In genomic region chr4:73259552-73260140, GRCh38 we compare ENCODE assay signal across 8 cellular contexts. TPM values are rescaled to one million over a fixed set of nuclear protein-coding genes. Genes with fewer than 3 reads are reported as not detected.
DNase-seq lines count a peak whose midpoint lies in the region; ATAC-seq and TF ChIP-seq lines count a peak whose summit lies in the region.

No MANE protein-coding gene starts in this region.

- TF ChIP-seq CTCF in IMR-90 (conservative IDR thresholded peaks at IDR 0.05; ENCODE audit: low read depth, low read length) (no peak), smooth muscle cell (IDR thresholded peaks at IDR 0.05; ENCODE audit: borderline replicate concordance, insufficient read depth, poor library complexity, severe bottlenecking) (no peak)

- H2BK15ac ChIP-seq in IMR-90 (ENCODE audit: low read depth, low read length), result peak overlapping the region; percentile 84; the same call in 2 of the 3 replicates

- in situ Hi-C loops in IMR-90 (cut with MboI; ENCODE audit: low sequenced_read_pairs), result loop anchor here (10.0 kb wide), 1 partner anchor 115 kb away; no protein-coding TSS in a partner anchor

- H3K18ac ChIP-seq in IMR-90 (ENCODE audit: low read depth, low read length), result peak overlapping the region; percentile 68; the same call in 1 of the 2 replicates

- no peaks in the 10 kb centered on the region for H3K27me3 ChIP-seq in IMR-90 (ENCODE audit: control insufficient read depth, insufficient read depth, low read length)
- no peaks in the 10 kb centered on the region for H3K27me3 ChIP-seq in iPS DF 6.9 (ENCODE audit: control insufficient read depth, insufficient read depth, low read length)
- no peaks in the 10 kb centered on the region for H3K27me3 ChIP-seq in smooth muscle cell (ENCODE audit: low read depth)

- H2AK5ac ChIP-seq in IMR-90 (ENCODE audit: low read depth, low read length), result peak overlapping the region; percentile 59; the same call in 1 of the 2 replicates

- dilution Hi-C loops in IMR-90 (cut with HindIII; ENCODE audit: low sequenced_read_pairs, unreplicated experiment), result no loop called here

- peak overlapping the region; percentile 97 for H3K23ac ChIP-seq in IMR-90 (ENCODE audit: low read depth, low read length)

- intact Hi-C loops in IMR-90 (cut with micrococcal nuclease), result loop anchor here (1.0 to 5.0 kb wide), 8 partner anchors 37 to 557 kb away; no protein-coding TSS in a partner anchor

- H3K9ac ChIP-seq in IMR-90 (ENCODE audit: low read depth, low read length), result peak overlapping the region; percentile 99
- H3K9ac ChIP-seq in smooth muscle cell (ENCODE audit: low read depth), result peak overlapping the region; percentile 97

- H3K4me1 Mint-ChIP-seq in activated T-helper 17 cell treated with anti-CD3 and anti-CD28 coated beads, Interleukin-2, amount 50 U/mL, for 72 hours, result peaks cover 5% of the 10 kb centered on the region

- CTCF ChIA-PET in IMR-90 (lab: Yijun Ruan, JAX), result interaction anchor here (1.0 to 1.1 kb wide), 2 partner anchors 40 to 187 kb away, joined by 3 read pairs; no protein-coding TSS in a partner anchor

- no peaks in the 10 kb centered on the region for H3K9me3 Mint-ChIP-seq in activated T-helper 17 cell treated with anti-CD3 and anti-CD28 coated beads, Interleukin-2, amount 50 U/mL, for 72 hours

- peaks cover 27% of the 10 kb centered on the region for H4K20me1 ChIP-seq in IMR-90 (ENCODE audit: insufficient read depth, low read length)
- peaks cover 33% of the 10 kb centered on the region for H4K20me1 ChIP-seq in smooth muscle cell (ENCODE audit: low read depth)

- H3K4ac ChIP-seq in IMR-90 (ENCODE audit: low read depth, low read length), result peak overlapping the region; percentile 96

- DNase-seq in GM03348 (ENCODE audit: low spot score) (peak; percentile 29), IMR-90 (no peak), iPS DF 6.9 (ENCODE audit: low read depth, low spot score) (no peak), smooth muscle cell (lab: John Stamatoyannopoulos, UW; ENCODE audit: unreplicated experiment) (no peak), HuH-7.5 (ENCODE audit: low spot score) (no peak), cerebellum (ENCODE audit: low spot score) (no peak)

- peaks cover 20 to 41% of the 10 kb centered on the region in 2 experiments for H3K79me1 ChIP-seq in IMR-90 (ENCODE audit: low read depth in 1 of 2, low read length in 2 of 2)

- peak overlapping the region; percentile 91 to 99 for H4K8ac ChIP-seq in IMR-90 (ENCODE audit: low read depth in 2 of 2, low read length in 2 of 2)

- peaks cover 13% of the 10 kb centered on the region for H3F3A ChIP-seq in smooth muscle cell (ENCODE audit: low read depth)

- TF ChIP-seq RAD21 in IMR-90 (IDR thresholded peaks at IDR 0.05; ENCODE audit: low read length), result no peak

- TF ChIP-seq POLR2A in IMR-90 (IDR thresholded peaks at IDR 0.05; ENCODE audit: low read depth, low read length), result no peak

- H3K4me3 Mint-ChIP-seq in activated T-helper 17 cell treated with anti-CD3 and anti-CD28 coated beads, Interleukin-2, amount 50 U/mL, for 72 hours, result peak overlapping the region; percentile 99

- POLR2A ChIA-PET in IMR-90 (lab: Charles Lee; ENCODE audit: unreplicated experiment), result interaction anchor here (0.6 kb wide), 1 partner anchor 316 kb away, joined by 3 read pairs; no protein-coding TSS in a partner anchor

- peak overlapping the region; percentile 100 for H3K27ac Mint-ChIP-seq in activated T-helper 17 cell treated with anti-CD3 and anti-CD28 coated beads, Interleukin-2, amount 50 U/mL, for 72 hours

- H3K4me1 ChIP-seq in IMR-90 (ENCODE audit: control insufficient read depth, insufficient read depth, low read length) (no peaks in the 10 kb centered on the region), iPS DF 6.9 (ENCODE audit: control insufficient read depth, insufficient read depth, low read length) (no peaks in the 10 kb centered on the region), smooth muscle cell (ENCODE audit: low read depth) (peaks cover 31% of the 10 kb centered on the region)

- peak overlapping the region; percentile 71 for H4K91ac ChIP-seq in IMR-90 (ENCODE audit: insufficient read depth, low read depth, low read length)

- peak overlapping the region; percentile 90 for H2BK5ac ChIP-seq in IMR-90 (ENCODE audit: low read depth, low read length, poor library complexity, severe bottlenecking)

- H3K9me1 ChIP-seq in IMR-90 (ENCODE audit: insufficient read depth, low read length), result no peaks in the 10 kb centered on the region

- peak overlapping the region; percentile 69 for H2BK120ac ChIP-seq in IMR-90 (ENCODE audit: low read depth, low read length)

- H3K27ac ChIP-seq in IMR-90 (ENCODE audit: insufficient read depth, low read length) (peak overlapping the region; percentile 96), iPS DF 6.9 (ENCODE audit: low read length) (no peak overlapping the region), smooth muscle cell (ENCODE audit: low read depth) (peak overlapping the region; percentile 98)

- no peak overlapping the region for H2BK20ac ChIP-seq in IMR-90 (ENCODE audit: low read depth, low read length)

- peak overlapping the region; percentile 94 for H4K5ac ChIP-seq in IMR-90 (ENCODE audit: low read depth, low read length)

- H2AFZ ChIP-seq in IMR-90 (replicated peaks; ENCODE audit: low read length, poor library complexity) (peak overlapping the region; percentile 95), smooth muscle cell (ENCODE audit: low read depth) (peak overlapping the region; percentile 69)

- peak overlapping the region; percentile 95 for H3K56ac ChIP-seq in IMR-90 (ENCODE audit: extremely low read depth, insufficient read depth, low read length)

- TSS peak; percentile 54 for BruUV-seq in IMR-90 (replicated peaks; lab: Mats Ljungman, UMichigan)

- ATAC-seq in GM21390 (IDR thresholded peaks at IDR 0.05; ENCODE audit: unreplicated experiment), result peak; percentile 7
- peak; percentile 2 for ATAC-seq in IMR-90 (ENCODE audit: low read depth)
- peak; percentile 6 for ATAC-seq in activated T-helper 17 cell treated with anti-CD3 and anti-CD28 coated beads, Interleukin-2, amount 50 U/mL, for 72 hours (replicated peaks)

- H3K36me3 Mint-ChIP-seq in activated T-helper 17 cell treated with anti-CD3 and anti-CD28 coated beads, Interleukin-2, amount 50 U/mL, for 72 hours (ENCODE audit: low read depth), result peaks cover 47% of the 10 kb centered on the region

- peak overlapping the region; percentile 94 for H2AK9ac ChIP-seq in IMR-90 (replicated peaks; ENCODE audit: low read depth, low read length, poor library complexity)

- no peaks in the 10 kb centered on the region for H3K9me3 ChIP-seq in IMR-90 (ENCODE audit: control insufficient read depth, insufficient read depth, low read length)
- H3K9me3 ChIP-seq in iPS DF 6.9 (ENCODE audit: control insufficient read depth, insufficient read depth, low read length), result no peaks in the 10 kb centered on the region
- H3K9me3 ChIP-seq in smooth muscle cell (replicated peaks; ENCODE audit: low read depth), result no peaks in the 10 kb centered on the region

- H3K4me2 ChIP-seq in IMR-90 (ENCODE audit: low read depth, low read length) (peak overlapping the region; percentile 92), smooth muscle cell (peak overlapping the region; percentile 87)

- H3K4me3 ChIP-seq in IMR-90 (ENCODE audit: insufficient read depth, low read depth, low read length) (peak overlapping the region; percentile 83), iPS DF 6.9 (ENCODE audit: low read length) (peak overlapping the region; percentile 89), smooth muscle cell (peak overlapping the region; percentile 98)

- no peaks in the 10 kb centered on the region for H3K36me3 ChIP-seq in IMR-90 (ENCODE audit: control insufficient read depth, insufficient read depth, low read length)
- H3K36me3 ChIP-seq in iPS DF 6.9 (ENCODE audit: control insufficient read depth, insufficient read depth, low read length), result no peaks in the 10 kb centered on the region
- H3K36me3 ChIP-seq in smooth muscle cell (ENCODE audit: low read depth), result no peaks in the 10 kb centered on the region

- H3K79me2 ChIP-seq in smooth muscle cell (ENCODE audit: low read depth), result peaks cover 60% of the 10 kb centered on the region

- no CpG with 5 or more reads among the region's 9 CpGs for WGBS in IMR-90 (ENCODE audit: extremely low coverage in 2 of 2, insufficient read length in 1 of 2), 2 experiments
- WGBS in iPS DF 6.9 (ENCODE audit: insufficient coverage, insufficient read length), result no CpG with 5 or more reads among the region's 9 CpGs
- WGBS in smooth muscle cell (ENCODE audit: low lambda C conversion rate), result 3% methylated on average over 9 of the region's 9 CpGs

- no peaks in the 10 kb centered on the region for H3K27me3 Mint-ChIP-seq in activated T-helper 17 cell treated with anti-CD3 and anti-CD28 coated beads, Interleukin-2, amount 50 U/mL, for 72 hours

- H3K14ac ChIP-seq in IMR-90 (replicated peaks; ENCODE audit: low read depth, low read length), result peak overlapping the region; percentile 98

TF ChIP-seq in IMR-90, 13 proteins besides CTCF, POLR2A, EP300 and RAD21:
- no peak for TF ChIP-seq USF2 (IDR thresholded peaks at IDR 0.05; ENCODE audit: low read depth, low read length)
- TF ChIP-seq CHD1 (IDR thresholded peaks at IDR 0.05; ENCODE audit: low read depth, low read length), result no peak
- no peak for TF ChIP-seq RCOR1 (IDR thresholded peaks at IDR 0.05; ENCODE audit: insufficient replicate concordance, low read length)
- TF ChIP-seq MAZ (IDR thresholded peaks at IDR 0.05; ENCODE audit: borderline replicate concordance, low read depth, low read length), result no peak
- no peak for TF ChIP-seq MXI1 (IDR thresholded peaks at IDR 0.05; ENCODE audit: borderline replicate concordance, low read depth, low read length)
- no peak for TF ChIP-seq NFE2L2 (IDR thresholded peaks at IDR 0.05; ENCODE audit: low read depth, low read length)
- TF ChIP-seq RFX5 (IDR thresholded peaks at IDR 0.05; ENCODE audit: low read depth, low read length), result no peak
- no peak for TF ChIP-seq MAFK (IDR thresholded peaks at IDR 0.05; ENCODE audit: low read depth, low read length)
- TF ChIP-seq FOS (IDR thresholded peaks at IDR 0.05; ENCODE audit: low read depth, low read length), result no peak

RNA-seq across cellular contexts. Expression of gene ANKRD17, which starts 1.0 kb away (rescaled TPM):
- total RNA-seq in IMR-90 (2012; rRNA removed) (75.3 and 77.2 TPM in 2 replicates), smooth muscle cell (58.0 and 62.2 TPM in 2 replicates), cerebellum (82.9 TPM)
- polyA plus RNA-seq in IMR-90 (2012; rRNA removed) (28.5 and 30.5 TPM in 2 replicates), smooth muscle cell (29.7 and 33.8 TPM in 2 replicates)
- 6.8 and 8.8 TPM in 2 replicates for polyA plus RNA-seq in IMR-90 (2012; cell fraction: cytosol; rRNA removed)
- 13.9 and 48.1 TPM in 2 replicates for polyA plus RNA-seq in IMR-90 (2012; cell fraction: nucleus; rRNA removed; ENCODE audit: low replicate concordance)
- 10 to 100 TPM; 46.7 to 70.7 TPM for total RNA-seq in activated T-helper 17 cell treated with anti-CD3 and anti-CD28 coated beads, Interleukin-2, amount 50 U/mL, for 72 hours
